In the genomic region with DNA sequence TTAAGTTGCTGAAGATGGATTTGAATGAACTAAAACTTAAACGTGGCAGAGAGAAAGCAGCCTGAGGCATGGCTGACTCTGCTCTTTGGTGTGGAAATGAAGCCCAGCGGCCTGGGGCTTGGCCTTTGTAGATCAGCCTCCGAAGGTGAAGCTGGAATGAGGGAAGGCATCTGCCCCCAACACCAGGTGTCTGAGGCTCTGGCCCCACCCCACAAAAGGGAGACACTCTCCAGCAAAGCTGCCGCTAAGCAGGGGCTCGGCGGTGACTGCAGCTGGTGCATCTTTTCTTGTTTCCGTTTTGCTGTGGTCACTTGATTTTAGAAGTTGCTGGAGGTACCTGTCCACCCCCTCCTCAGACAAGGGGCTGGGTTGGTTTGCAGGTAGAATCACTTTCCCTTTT, we compare ENCODE assay signal across 2 cellular contexts.
TF ChIP-seq lines count a peak whose summit lies in the region.

No MANE protein-coding gene starts in this region.

TF ChIP-seq in IMR-90, 13 proteins besides CTCF, POLR2A, EP300 and RAD21:
- TF ChIP-seq BHLHE40 (IDR thresholded peaks at IDR 0.05; ENCODE audit: low read depth, low read length) (no peak), NFE2L2 (IDR thresholded peaks at IDR 0.05; ENCODE audit: low read depth, low read length) (no peak), MXI1 (IDR thresholded peaks at IDR 0.05; ENCODE audit: borderline replicate concordance, low read depth, low read length) (no peak), RCOR1 (IDR thresholded peaks at IDR 0.05; ENCODE audit: insufficient replicate concordance, low read length) (no peak), FOS (IDR thresholded peaks at IDR 0.05; ENCODE audit: low read depth, low read length) (no peak), SMC3 (IDR thresholded peaks at IDR 0.05; ENCODE audit: low read depth, low read length) (no peak), RFX5 (IDR thresholded peaks at IDR 0.05; ENCODE audit: low read depth, low read length) (no peak), MAZ (IDR thresholded peaks at IDR 0.05; ENCODE audit: borderline replicate concordance, low read depth, low read length) (no peak), USF2 (IDR thresholded peaks at IDR 0.05; ENCODE audit: low read depth, low read length) (no peak), CEBPB (IDR thresholded peaks at IDR 0.05; ENCODE audit: low read depth, low read length) (no peak)

TF ChIP-seq in GM12891, 5 proteins besides CTCF, POLR2A, EP300 and RAD21:
- TF ChIP-seq POU2F2 (IDR thresholded peaks at IDR 0.05; ENCODE audit: low read depth, low read length) = no peak
- TF ChIP-seq POLR2AphosphoS5 (IDR thresholded peaks at IDR 0.05; ENCODE audit: low read depth, low read length) = no peak
- no peak for TF ChIP-seq PAX5 (IDR thresholded peaks at IDR 0.05; ENCODE audit: insufficient read depth, low read length, severe bottlenecking)
- no peak for TF ChIP-seq TAF1 (IDR thresholded peaks at IDR 0.05; ENCODE audit: low read depth, low read length)
- TF ChIP-seq SPI1 (IDR thresholded peaks at IDR 0.05; ENCODE audit: low read depth, low read length) = no peak
